Comparison of ENCODE assay signal across 1 cellular context in genomic region chr12:25250744-25251730, GRCh38.
TF ChIP-seq lines count a peak whose summit lies in the region.

Gene KRAS, minus strand, starts transcription at chr12:25250929.

TF ChIP-seq in HepG2, 621 proteins besides CTCF, POLR2A, EP300 and RAD21 (continued from another document and continues in another):
- TF ChIP-seq HNF4G (IDR thresholded peaks at IDR 0.05; ENCODE audit: borderline replicate concordance, low read depth, low read length), result no peak
- TF ChIP-seq HNF4G (CRISPR knock-in tag; IDR thresholded peaks at IDR 0.05; ENCODE audit: borderline replicate concordance, low read depth), result peak; percentile 33; the same call in 1 of the 2 replicates
- TF ChIP-seq HMGA1 (CRISPR knock-in tag; conservative IDR thresholded peaks at IDR 0.05), result no peak
- TF ChIP-seq LBX2 (CRISPR knock-in tag; IDR thresholded peaks at IDR 0.05; ENCODE audit: borderline replicate concordance), result no peak
- TF ChIP-seq PAF1 (CRISPR knock-in tag; IDR thresholded peaks at IDR 0.05), result no peak
- no peak for TF ChIP-seq TAF15 (IDR thresholded peaks at IDR 0.05; ENCODE audit: low read depth, low read length, poor library complexity, severe bottlenecking)
- TF ChIP-seq SOX5 (CRISPR knock-in tag; IDR thresholded peaks at IDR 0.05; ENCODE audit: borderline replicate concordance), result peak; percentile 17; the same call in 1 of the 2 replicates
- no peak for TF ChIP-seq CBX2 (IDR thresholded peaks at IDR 0.05; ENCODE audit: low read depth, low read length)
- TF ChIP-seq CBX2 (CRISPR knock-in tag; IDR thresholded peaks at IDR 0.05; ENCODE audit: low read depth), result no peak
- TF ChIP-seq ZBTB3 (CRISPR knock-in tag; IDR thresholded peaks at IDR 0.05; ENCODE audit: borderline replicate concordance, low read depth), result no peak
- TF ChIP-seq ZNF329 (CRISPR knock-in tag; IDR thresholded peaks at IDR 0.05; ENCODE audit: low read depth), result 0 out of 2 replicates have a peak, but pooled peaks have one; percentile 31
- TF ChIP-seq ZNF761 (CRISPR knock-in tag; conservative IDR thresholded peaks at IDR 0.05), result no peak
- TF ChIP-seq CENPX (CRISPR knock-in tag; IDR thresholded peaks at IDR 0.05), result no peak
- TF ChIP-seq PHB2 (IDR thresholded peaks at IDR 0.05; ENCODE audit: partially characterized antibody), result no peak
- TF ChIP-seq EED (CRISPR knock-in tag; IDR thresholded peaks at IDR 0.05), result no peak
- peak; percentile 75; the same call in 1 of the 2 replicates for TF ChIP-seq ZNF691 (CRISPR knock-in tag; IDR thresholded peaks at IDR 0.05; ENCODE audit: borderline replicate concordance, low read depth)
- no peak; the same call in 1 of the 2 replicates for TF ChIP-seq MXD1 (CRISPR knock-in tag; IDR thresholded peaks at IDR 0.05)
- no peak for TF ChIP-seq BATF2 (CRISPR knock-in tag; IDR thresholded peaks at IDR 0.05)
- TF ChIP-seq ZNF766 (CRISPR knock-in tag; IDR thresholded peaks at IDR 0.05; ENCODE audit: borderline replicate concordance), result no peak
- no peak for TF ChIP-seq ZNF446 (CRISPR knock-in tag; IDR thresholded peaks at IDR 0.05)
- no peak for TF ChIP-seq ZNF83 (CRISPR knock-in tag; IDR thresholded peaks at IDR 0.05; ENCODE audit: borderline replicate concordance)
- no peak for TF ChIP-seq IKZF1 (IDR thresholded peaks at IDR 0.05)
- peak; percentile 70; the same call in 1 of the 2 replicates for TF ChIP-seq PHF21A (CRISPR knock-in tag; IDR thresholded peaks at IDR 0.05)
- TF ChIP-seq ZNF431 (CRISPR knock-in tag; IDR thresholded peaks at IDR 0.05; ENCODE audit: borderline replicate concordance, low read depth), result 0 out of 2 replicates have a peak, but pooled peaks have one; percentile 3
- TF ChIP-seq HBP1 (CRISPR knock-in tag; IDR thresholded peaks at IDR 0.05; ENCODE audit: low read depth), result peak; percentile 57
- TF ChIP-seq ZNF460 (CRISPR knock-in tag; IDR thresholded peaks at IDR 0.05; ENCODE audit: borderline replicate concordance), result no peak
- 0 out of 2 replicates have a peak, but pooled peaks have one; percentile 7 for TF ChIP-seq ZBTB7B (CRISPR knock-in tag; IDR thresholded peaks at IDR 0.05)
- no peak for TF ChIP-seq ZNF615 (CRISPR knock-in tag; IDR thresholded peaks at IDR 0.05; ENCODE audit: borderline replicate concordance)
- no peak for TF ChIP-seq MATR3 (CRISPR knock-in tag; IDR thresholded peaks at IDR 0.05)
- TF ChIP-seq KDM5A (IDR thresholded peaks at IDR 0.05; ENCODE audit: borderline replicate concordance, low read length), result no peak
- TF ChIP-seq MXD3 (CRISPR knock-in tag; IDR thresholded peaks at IDR 0.05), result no peak; the same call in none of the 2 replicates
- TF ChIP-seq ZNF770 (CRISPR knock-in tag; IDR thresholded peaks at IDR 0.05), result 0 out of 2 replicates have a peak, but pooled peaks have one; percentile 37
- peak; percentile 54 for TF ChIP-seq CBFB (CRISPR knock-in tag; IDR thresholded peaks at IDR 0.05)
- TF ChIP-seq HNRNPK (IDR thresholded peaks at IDR 0.05; ENCODE audit: low read depth, low read length, poor library complexity, severe bottlenecking), result no peak
- 0 out of 2 replicates have a peak, but pooled peaks have one; percentile 23 for TF ChIP-seq HMG20A (CRISPR knock-in tag; IDR thresholded peaks at IDR 0.05; ENCODE audit: borderline replicate concordance)
- 0 out of 2 replicates have a peak, but pooled peaks have one; percentile 18 for TF ChIP-seq BRF2 (CRISPR knock-in tag; IDR thresholded peaks at IDR 0.05)
- no peak for TF ChIP-seq NFIB (CRISPR knock-in tag; IDR thresholded peaks at IDR 0.05; ENCODE audit: borderline replicate concordance)
- TF ChIP-seq XRCC5 (optimal IDR thresholded peaks at IDR 0.05; ENCODE audit: low read length), result peak; percentile 91
- TF ChIP-seq RBM22 (optimal IDR thresholded peaks at IDR 0.05; ENCODE audit: low read length), result no peak
- no peak for TF ChIP-seq LRRFIP1 (CRISPR knock-in tag; conservative IDR thresholded peaks at IDR 0.05)
- TF ChIP-seq ZBTB4 (CRISPR knock-in tag; IDR thresholded peaks at IDR 0.05; ENCODE audit: borderline replicate concordance), result no peak
- no peak for TF ChIP-seq NFE2L2 (IDR thresholded peaks at IDR 0.05; ENCODE audit: low read length)
- peak; percentile 70; the same call in 1 of the 2 replicates for TF ChIP-seq ZNF614 (CRISPR knock-in tag; IDR thresholded peaks at IDR 0.05; ENCODE audit: borderline replicate concordance)
- no peak for TF ChIP-seq HOXA5 (CRISPR knock-in tag; IDR thresholded peaks at IDR 0.05)
- no peak for TF ChIP-seq ZNF513 (CRISPR knock-in tag; conservative IDR thresholded peaks at IDR 0.05)
- peak; percentile 70 for TF ChIP-seq HNRNPLL (IDR thresholded peaks at IDR 0.05; ENCODE audit: low read depth, low read length, poor library complexity, severe bottlenecking)
- peak; percentile 77 for TF ChIP-seq SAP130 (CRISPR knock-in tag; IDR thresholded peaks at IDR 0.05; ENCODE audit: low read depth)
- TF ChIP-seq NRL (CRISPR knock-in tag; IDR thresholded peaks at IDR 0.05; ENCODE audit: borderline replicate concordance), result no peak
- peak; percentile 42 for TF ChIP-seq CREB1 (IDR thresholded peaks at IDR 0.05)
- TF ChIP-seq CREB1 (CRISPR knock-in tag; IDR thresholded peaks at IDR 0.05), result no peak
- TF ChIP-seq SOX13 (IDR thresholded peaks at IDR 0.05), result no peak
- TF ChIP-seq SOX13 (CRISPR knock-in tag; conservative IDR thresholded peaks at IDR 0.05 in 1 of 2, IDR thresholded peaks at IDR 0.05 in 1 of 2), result 0 out of 4 replicates have a peak, but pooled peaks of 1 of the 2 experiments have one; percentile 4
- no peak for TF ChIP-seq GLMP (CRISPR knock-in tag; IDR thresholded peaks at IDR 0.05; ENCODE audit: borderline replicate concordance)
